27 cellular contexts compared by ENCODE assay signal in the genomic region with DNA sequence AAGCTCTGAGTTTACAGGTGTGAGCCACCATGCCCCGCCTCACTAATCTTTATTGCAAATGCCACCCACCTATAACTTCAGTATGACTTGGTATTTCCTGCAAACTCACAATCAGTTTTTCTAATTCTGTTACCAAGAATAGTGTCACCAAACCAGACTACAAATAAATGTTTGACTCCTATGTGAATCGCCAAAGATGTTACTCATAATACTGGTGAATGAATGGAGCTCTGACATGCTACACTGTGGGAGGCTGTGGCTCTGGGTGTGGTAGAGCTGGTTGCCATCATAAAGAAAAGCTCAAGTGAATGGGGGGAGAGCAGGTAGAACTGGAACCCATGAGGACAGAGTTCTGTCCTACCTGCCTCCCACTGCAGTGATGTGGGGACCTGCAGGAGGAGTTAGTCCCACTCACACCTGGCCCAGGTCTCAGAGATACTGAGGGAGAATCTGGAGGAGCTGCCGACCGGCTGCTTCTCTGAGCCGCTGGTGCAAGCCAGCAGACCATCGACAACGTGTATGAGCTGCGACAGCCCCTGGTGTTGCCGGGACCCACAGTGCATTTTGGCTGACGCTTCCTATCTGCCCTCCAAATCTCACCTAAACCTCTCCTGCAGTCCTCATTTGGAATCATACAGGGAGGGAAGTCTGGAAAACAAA.
"Had no signal": no experiment of that assay in that cellular context is flagged by ENCODE, and none has a peak within 500 bp of the region (broad histone marks: within the 10 kb centered on the region; RNA-seq: fewer than 3 reads in every experiment).

No MANE protein-coding gene starts in this region.

- ATAC-seq: activated CD8-positive, alpha-beta T cell treated with anti-CD3 and anti-CD28 coated beads for 36 hours; activated naive CD8-positive, alpha-beta T cell treated with anti-CD3 and anti-CD28 coated beads, Interleukin-2, amount 50 U/mL, for 24 hours; gastrocnemius medialis; left lobe of liver; natural killer cell had no signal

- H3K9me3 ChIP-seq: gastrocnemius medialis, lower lobe of right lung, uterus had no signal

- H3K4me3 Mint-ChIP-seq: activated CD4-positive, alpha-beta T cell treated with anti-CD3 and anti-CD28 coated beads, Interleukin-2, amount 10 ng/mL, durations not matched to agents 7 days and 5 days; activated CD8-positive, alpha-beta T cell treated with anti-CD3 and anti-CD28 coated beads for 36 hours; activated naive CD4-positive, alpha-beta T cell treated with anti-CD3 and anti-CD28 coated beads, Interleukin-2, amount 50 U/mL, for 24 hours; activated naive CD8-positive, alpha-beta T cell treated with anti-CD3 and anti-CD28 coated beads, Interleukin-2, amount 50 U/mL, for 24 hours; dendritic cell treated with granulocyte-macrophage colony-stimulating factor and Interleukin-4, amounts not matched to agents 40 ng/mL and 50 ng/mL, for 4 days; immature natural killer cell; natural killer cell; neural progenitor cell; stimulated activated naive CD8-positive, alpha-beta T cell treated with anti-CD3 and anti-CD28 coated beads, Interleukin-15, Interleukin-2, amounts not matched to agents 100 ng/mL and 50 ng/mL, for 24 hours; type B pancreatic cell had no signal

- H3K36me3 ChIP-seq: gastrocnemius medialis, lower lobe of right lung, neural progenitor cell, uterus had no signal

- H3K27ac Mint-ChIP-seq: activated CD4-positive, alpha-beta T cell treated with anti-CD3 and anti-CD28 coated beads, Interleukin-2, amount 10 ng/mL, durations not matched to agents 7 days and 5 days; activated CD8-positive, alpha-beta T cell treated with anti-CD3 and anti-CD28 coated beads for 36 hours; activated naive CD4-positive, alpha-beta T cell treated with anti-CD3 and anti-CD28 coated beads, Interleukin-2, amount 50 U/mL, for 24 hours; activated naive CD8-positive, alpha-beta T cell treated with anti-CD3 and anti-CD28 coated beads, Interleukin-2, amount 50 U/mL, for 24 hours; activated T-helper 2 cell treated with anti-CD3 and anti-CD28 coated beads, Interferon-gamma antibody, Interleukin-2, Interleukin-4, amounts not matched to agents 10 μg/mL and 5 μg/mL and 100 μg/mL, durations not matched to agents 14 hours and 24 hours and 36 hours; dendritic cell treated with granulocyte-macrophage colony-stimulating factor and Interleukin-4, amounts not matched to agents 40 ng/mL and 50 ng/mL, for 4 days; immature natural killer cell; natural killer cell; neural progenitor cell; stimulated activated naive CD8-positive, alpha-beta T cell treated with anti-CD3 and anti-CD28 coated beads, Interleukin-15, Interleukin-2, amounts not matched to agents 100 ng/mL and 50 ng/mL, for 24 hours; type B pancreatic cell had no signal

- H3K4me3 ChIP-seq: gastrocnemius medialis, lower lobe of right lung, neural progenitor cell, uterus had no signal

- DNase-seq: activated CD4-positive, alpha-beta T cell treated with anti-CD3 and anti-CD28 coated beads, Interleukin-2, amount 10 ng/mL, durations not matched to agents 7 days and 5 days; activated CD8-positive, alpha-beta T cell treated with anti-CD3 and anti-CD28 coated beads for 36 hours; activated naive CD8-positive, alpha-beta T cell treated with anti-CD3 and anti-CD28 coated beads, Interleukin-2, amount 50 U/mL, for 24 hours; amygdala; central memory CD4-positive, alpha-beta T cell; gastrocnemius medialis; hippocampal formation; immature natural killer cell; kidney; lower lobe of right lung; mesendoderm; natural killer cell; posterior cingulate gyrus; right cardiac atrium; stimulated activated CD4-positive, alpha-beta T cell treated with anti-CD3 and anti-CD28 coated beads, Interleukin-15, amount 100 ng/mL, for 24 hours; stimulated activated CD4-positive, alpha-beta T cell treated with anti-CD3 and anti-CD28 coated beads, Interleukin-2, amount 100 ng/mL, for 48 hours; substantia nigra; T-helper 9 cell; uterus had no signal

- H3K27me3 ChIP-seq: gastrocnemius medialis, neural progenitor cell, uterus had no signal

- H3K4me1 ChIP-seq: gastrocnemius medialis, lower lobe of right lung, neural progenitor cell, uterus had no signal

- H3K27ac ChIP-seq: gastrocnemius medialis, lower lobe of right lung, neural progenitor cell, uterus, VCaP had no signal

- H3K4me1 Mint-ChIP-seq: activated naive CD4-positive, alpha-beta T cell treated with anti-CD3 and anti-CD28 coated beads, Interleukin-2, amount 50 U/mL, for 24 hours; activated naive CD8-positive, alpha-beta T cell treated with anti-CD3 and anti-CD28 coated beads, Interleukin-2, amount 50 U/mL, for 24 hours; immature natural killer cell; natural killer cell; neural progenitor cell had no signal

- H3K9me3 Mint-ChIP-seq: activated CD4-positive, alpha-beta T cell treated with anti-CD3 and anti-CD28 coated beads, Interleukin-2, amount 10 ng/mL, durations not matched to agents 7 days and 5 days; activated CD8-positive, alpha-beta T cell treated with anti-CD3 and anti-CD28 coated beads for 36 hours; activated naive CD4-positive, alpha-beta T cell treated with anti-CD3 and anti-CD28 coated beads, Interleukin-2, amount 50 U/mL, for 24 hours; activated naive CD8-positive, alpha-beta T cell treated with anti-CD3 and anti-CD28 coated beads, Interleukin-2, amount 50 U/mL, for 24 hours; activated T-helper 2 cell treated with anti-CD3 and anti-CD28 coated beads, Interferon-gamma antibody, Interleukin-2, Interleukin-4, amounts not matched to agents 10 μg/mL and 5 μg/mL and 100 μg/mL, durations not matched to agents 14 hours and 24 hours and 36 hours; dendritic cell treated with granulocyte-macrophage colony-stimulating factor and Interleukin-4, amounts not matched to agents 40 ng/mL and 50 ng/mL, for 4 days; immature natural killer cell; natural killer cell; stimulated activated naive CD8-positive, alpha-beta T cell treated with anti-CD3 and anti-CD28 coated beads, Interleukin-15, Interleukin-2, amounts not matched to agents 100 ng/mL and 50 ng/mL, for 24 hours; type B pancreatic cell had no signal

- H3K36me3 Mint-ChIP-seq: activated naive CD4-positive, alpha-beta T cell treated with anti-CD3 and anti-CD28 coated beads, Interleukin-2, amount 50 U/mL, for 24 hours; immature natural killer cell; natural killer cell; neural progenitor cell; type B pancreatic cell had no signal
